ENCODE assay signal across 1 cellular context in the genomic region with DNA sequence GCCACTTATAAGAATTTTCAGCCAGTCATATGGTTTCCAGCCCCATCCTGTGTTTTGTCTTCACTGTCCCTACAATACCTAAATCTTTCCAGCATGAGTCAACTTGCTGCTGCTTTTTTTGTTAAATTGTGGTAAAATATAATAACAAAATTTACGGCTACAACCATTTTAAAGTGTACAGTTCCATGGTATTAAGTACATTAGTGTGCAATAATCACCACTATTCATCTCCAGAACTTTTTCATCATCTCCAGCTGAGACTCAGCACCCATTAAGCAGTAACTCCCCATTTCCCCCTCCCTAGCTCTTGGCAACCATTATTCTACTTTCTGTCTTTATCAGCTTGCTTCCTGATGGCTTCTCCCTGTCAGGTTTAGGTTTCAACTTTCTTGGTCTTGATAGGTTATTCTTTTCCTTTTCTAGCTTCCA.
TF ChIP-seq lines count a peak whose summit lies in the region.

No MANE protein-coding gene starts in this region.

TF ChIP-seq in HEK293, 187 proteins besides CTCF, POLR2A, EP300 and RAD21 (continued from another document):
- TF ChIP-seq, protein P1, sequence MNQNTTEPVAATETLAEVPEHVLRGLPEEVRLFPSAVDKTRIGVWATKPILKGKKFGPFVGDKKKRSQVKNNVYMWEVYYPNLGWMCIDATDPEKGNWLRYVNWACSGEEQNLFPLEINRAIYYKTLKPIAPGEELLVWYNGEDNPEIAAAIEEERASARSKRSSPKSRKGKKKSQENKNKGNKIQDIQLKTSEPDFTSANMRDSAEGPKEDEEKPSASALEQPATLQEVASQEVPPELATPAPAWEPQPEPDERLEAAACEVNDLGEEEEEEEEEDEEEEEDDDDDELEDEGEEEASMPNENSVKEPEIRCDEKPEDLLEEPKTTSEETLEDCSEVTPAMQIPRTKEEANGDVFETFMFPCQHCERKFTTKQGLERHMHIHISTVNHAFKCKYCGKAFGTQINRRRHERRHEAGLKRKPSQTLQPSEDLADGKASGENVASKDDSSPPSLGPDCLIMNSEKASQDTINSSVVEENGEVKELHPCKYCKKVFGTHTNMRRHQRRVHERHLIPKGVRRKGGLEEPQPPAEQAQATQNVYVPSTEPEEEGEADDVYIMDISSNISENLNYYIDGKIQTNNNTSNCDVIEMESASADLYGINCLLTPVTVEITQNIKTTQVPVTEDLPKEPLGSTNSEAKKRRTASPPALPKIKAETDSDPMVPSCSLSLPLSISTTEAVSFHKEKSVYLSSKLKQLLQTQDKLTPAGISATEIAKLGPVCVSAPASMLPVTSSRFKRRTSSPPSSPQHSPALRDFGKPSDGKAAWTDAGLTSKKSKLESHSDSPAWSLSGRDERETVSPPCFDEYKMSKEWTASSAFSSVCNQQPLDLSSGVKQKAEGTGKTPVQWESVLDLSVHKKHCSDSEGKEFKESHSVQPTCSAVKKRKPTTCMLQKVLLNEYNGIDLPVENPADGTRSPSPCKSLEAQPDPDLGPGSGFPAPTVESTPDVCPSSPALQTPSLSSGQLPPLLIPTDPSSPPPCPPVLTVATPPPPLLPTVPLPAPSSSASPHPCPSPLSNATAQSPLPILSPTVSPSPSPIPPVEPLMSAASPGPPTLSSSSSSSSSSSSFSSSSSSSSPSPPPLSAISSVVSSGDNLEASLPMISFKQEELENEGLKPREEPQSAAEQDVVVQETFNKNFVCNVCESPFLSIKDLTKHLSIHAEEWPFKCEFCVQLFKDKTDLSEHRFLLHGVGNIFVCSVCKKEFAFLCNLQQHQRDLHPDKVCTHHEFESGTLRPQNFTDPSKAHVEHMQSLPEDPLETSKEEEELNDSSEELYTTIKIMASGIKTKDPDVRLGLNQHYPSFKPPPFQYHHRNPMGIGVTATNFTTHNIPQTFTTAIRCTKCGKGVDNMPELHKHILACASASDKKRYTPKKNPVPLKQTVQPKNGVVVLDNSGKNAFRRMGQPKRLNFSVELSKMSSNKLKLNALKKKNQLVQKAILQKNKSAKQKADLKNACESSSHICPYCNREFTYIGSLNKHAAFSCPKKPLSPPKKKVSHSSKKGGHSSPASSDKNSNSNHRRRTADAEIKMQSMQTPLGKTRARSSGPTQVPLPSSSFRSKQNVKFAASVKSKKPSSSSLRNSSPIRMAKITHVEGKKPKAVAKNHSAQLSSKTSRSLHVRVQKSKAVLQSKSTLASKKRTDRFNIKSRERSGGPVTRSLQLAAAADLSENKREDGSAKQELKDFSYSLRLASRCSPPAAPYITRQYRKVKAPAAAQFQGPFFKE (tag by site-specific recombination; IDR thresholded peaks at IDR 0.05; ENCODE audit: borderline replicate concordance): no peak
- TF ChIP-seq ZNF292 (tag by site-specific recombination; IDR thresholded peaks at IDR 0.05; ENCODE audit: borderline replicate concordance, low read depth): no peak
- no peak for TF ChIP-seq ZNF324 (tag by site-specific recombination; IDR thresholded peaks at IDR 0.05)
- TF ChIP-seq, protein P2, sequence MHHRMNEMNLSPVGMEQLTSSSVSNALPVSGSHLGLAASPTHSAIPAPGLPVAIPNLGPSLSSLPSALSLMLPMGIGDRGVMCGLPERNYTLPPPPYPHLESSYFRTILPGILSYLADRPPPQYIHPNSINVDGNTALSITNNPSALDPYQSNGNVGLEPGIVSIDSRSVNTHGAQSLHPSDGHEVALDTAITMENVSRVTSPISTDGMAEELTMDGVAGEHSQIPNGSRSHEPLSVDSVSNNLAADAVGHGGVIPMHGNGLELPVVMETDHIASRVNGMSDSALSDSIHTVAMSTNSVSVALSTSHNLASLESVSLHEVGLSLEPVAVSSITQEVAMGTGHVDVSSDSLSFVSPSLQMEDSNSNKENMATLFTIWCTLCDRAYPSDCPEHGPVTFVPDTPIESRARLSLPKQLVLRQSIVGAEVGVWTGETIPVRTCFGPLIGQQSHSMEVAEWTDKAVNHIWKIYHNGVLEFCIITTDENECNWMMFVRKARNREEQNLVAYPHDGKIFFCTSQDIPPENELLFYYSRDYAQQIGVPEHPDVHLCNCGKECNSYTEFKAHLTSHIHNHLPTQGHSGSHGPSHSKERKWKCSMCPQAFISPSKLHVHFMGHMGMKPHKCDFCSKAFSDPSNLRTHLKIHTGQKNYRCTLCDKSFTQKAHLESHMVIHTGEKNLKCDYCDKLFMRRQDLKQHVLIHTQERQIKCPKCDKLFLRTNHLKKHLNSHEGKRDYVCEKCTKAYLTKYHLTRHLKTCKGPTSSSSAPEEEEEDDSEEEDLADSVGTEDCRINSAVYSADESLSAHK (tag by site-specific recombination; IDR thresholded peaks at IDR 0.05): no peak
- no peak for TF ChIP-seq ZNF350 (tag by site-specific recombination; IDR thresholded peaks at IDR 0.05)
- no peak for TF ChIP-seq BCL11A (tag by site-specific recombination; IDR thresholded peaks at IDR 0.05; ENCODE audit: low read depth)
- peak; percentile 69; the same call in 1 of the 2 replicates for TF ChIP-seq PRDM1 (tag by site-specific recombination; IDR thresholded peaks at IDR 0.05)
- TF ChIP-seq ZNF174 (tag by site-specific recombination; IDR thresholded peaks at IDR 0.05): no peak
- TF ChIP-seq ZNF223 (tag by site-specific recombination; IDR thresholded peaks at IDR 0.05): no peak
- TF ChIP-seq HOXA7 (CRISPR knock-in tag; IDR thresholded peaks at IDR 0.05; ENCODE audit: borderline replicate concordance): no peak
- TF ChIP-seq, protein P3, sequence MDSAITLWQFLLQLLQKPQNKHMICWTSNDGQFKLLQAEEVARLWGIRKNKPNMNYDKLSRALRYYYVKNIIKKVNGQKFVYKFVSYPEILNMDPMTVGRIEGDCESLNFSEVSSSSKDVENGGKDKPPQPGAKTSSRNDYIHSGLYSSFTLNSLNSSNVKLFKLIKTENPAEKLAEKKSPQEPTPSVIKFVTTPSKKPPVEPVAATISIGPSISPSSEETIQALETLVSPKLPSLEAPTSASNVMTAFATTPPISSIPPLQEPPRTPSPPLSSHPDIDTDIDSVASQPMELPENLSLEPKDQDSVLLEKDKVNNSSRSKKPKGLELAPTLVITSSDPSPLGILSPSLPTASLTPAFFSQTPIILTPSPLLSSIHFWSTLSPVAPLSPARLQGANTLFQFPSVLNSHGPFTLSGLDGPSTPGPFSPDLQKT (IDR thresholded peaks at IDR 0.05; ENCODE audit: borderline replicate concordance, low read depth, low read length): no peak
- TF ChIP-seq SP3 (tag by site-specific recombination; IDR thresholded peaks at IDR 0.05): no peak
- TF ChIP-seq ZNF513 (tag by site-specific recombination; IDR thresholded peaks at IDR 0.05): no peak
- no peak for TF ChIP-seq RBAK (tag by site-specific recombination; IDR thresholded peaks at IDR 0.05)
- TF ChIP-seq, protein P4, sequence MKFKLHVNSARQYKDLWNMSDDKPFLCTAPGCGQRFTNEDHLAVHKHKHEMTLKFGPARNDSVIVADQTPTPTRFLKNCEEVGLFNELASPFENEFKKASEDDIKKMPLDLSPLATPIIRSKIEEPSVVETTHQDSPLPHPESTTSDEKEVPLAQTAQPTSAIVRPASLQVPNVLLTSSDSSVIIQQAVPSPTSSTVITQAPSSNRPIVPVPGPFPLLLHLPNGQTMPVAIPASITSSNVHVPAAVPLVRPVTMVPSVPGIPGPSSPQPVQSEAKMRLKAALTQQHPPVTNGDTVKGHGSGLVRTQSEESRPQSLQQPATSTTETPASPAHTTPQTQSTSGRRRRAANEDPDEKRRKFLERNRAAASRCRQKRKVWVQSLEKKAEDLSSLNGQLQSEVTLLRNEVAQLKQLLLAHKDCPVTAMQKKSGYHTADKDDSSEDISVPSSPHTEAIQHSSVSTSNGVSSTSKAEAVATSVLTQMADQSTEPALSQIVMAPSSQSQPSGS (tag by site-specific recombination; IDR thresholded peaks at IDR 0.05; ENCODE audit: low read depth): no peak
- TF ChIP-seq, protein P5, sequence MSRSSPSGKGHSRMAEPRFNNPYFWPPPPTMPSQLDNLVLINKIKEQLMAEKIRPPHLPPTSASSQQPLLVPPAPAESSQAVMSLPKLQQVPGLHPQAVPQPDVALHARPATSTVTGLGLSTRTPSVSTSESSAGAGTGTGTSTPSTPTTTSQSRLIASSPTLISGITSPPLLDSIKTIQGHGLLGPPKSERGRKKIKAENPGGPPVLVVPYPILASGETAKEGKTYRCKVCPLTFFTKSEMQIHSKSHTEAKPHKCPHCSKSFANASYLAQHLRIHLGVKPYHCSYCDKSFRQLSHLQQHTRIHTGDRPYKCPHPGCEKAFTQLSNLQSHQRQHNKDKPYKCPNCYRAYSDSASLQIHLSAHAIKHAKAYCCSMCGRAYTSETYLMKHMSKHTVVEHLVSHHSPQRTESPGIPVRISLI (tag by site-specific recombination; IDR thresholded peaks at IDR 0.05): peak; percentile 65; the same call in 1 of the 2 replicates
- TF ChIP-seq ZBTB7A (tag by site-specific recombination; IDR thresholded peaks at IDR 0.05; ENCODE audit: low read depth): no peak
